ENCODE assay signal across 7 cellular contexts in genomic region chr15:85380860-85381535, GRCh38. TPM values are rescaled to one million over a fixed set of nuclear protein-coding genes. Genes with fewer than 3 reads are reported as not detected.
DNase-seq lines count a peak whose midpoint lies in the region; ATAC-seq and FAIRE-seq lines count a peak whose summit lies in the region.

No MANE protein-coding gene starts in this region.

- H3K9me3 ChIP-seq in SJCRH30 (replicated peaks) (peaks cover 3% of the 10 kb centered on the region; the same call in 1 of the 2 replicates), small intestine (ENCODE audit: control insufficient read depth, low read depth) (no peaks in the 10 kb centered on the region)

- 0% methylated on average over 51 to 84 of the region's 84 CpGs for WGBS in small intestine, 3 donors

- DNase-seq in SJCRH30: peak in 1 of 2 experiments; percentile 61
- peak; percentile 26 for DNase-seq in hepatic stellate cell (ENCODE audit: low spot score)
- peak; percentile 56 for DNase-seq in small intestine
- no peak for DNase-seq in glomerular visceral epithelial cell (ENCODE audit: extremely low spot score)

- no peaks in the 10 kb centered on the region for H3K27me3 Mint-ChIP-seq in activated naive CD8-positive, alpha-beta T cell

- FAIRE-seq in small intestine (lab: Jason Lieb, UNC): no peak

- peaks cover 6% of the 10 kb centered on the region for H3K36me3 Mint-ChIP-seq in activated naive CD8-positive, alpha-beta T cell

- H3K36me3 ChIP-seq in SJCRH30 (peaks cover 2% of the 10 kb centered on the region; the same call in 1 of the 2 replicates), small intestine (ENCODE audit: control insufficient read depth in 2 of 2, insufficient read depth in 2 of 2, low read length in 2 of 2) (no peaks in the 10 kb centered on the region)

- peaks cover 65% of the 10 kb centered on the region for H3K4me1 Mint-ChIP-seq in activated naive CD8-positive, alpha-beta T cell (ENCODE audit: low read depth)

- peak overlapping the region; percentile 88 for H3K27ac Mint-ChIP-seq in activated naive CD8-positive, alpha-beta T cell

- ATAC-seq in GM18868 (IDR thresholded peaks at IDR 0.05; ENCODE audit: unreplicated experiment): peak; percentile 30
- peak; percentile 20 for ATAC-seq in HG02938 (IDR thresholded peaks at IDR 0.05; ENCODE audit: unreplicated experiment)

- H3K4me1 ChIP-seq in SJCRH30 (peaks cover 20% of the 10 kb centered on the region), small intestine (ENCODE audit: control insufficient read depth in 2 of 2, insufficient read depth in 1 of 2, low read depth in 1 of 2, low read length in 1 of 2) (peaks cover 0 to 10% of the 10 kb centered on the region in 2 donors)

- H3K4me3 ChIP-seq in SJCRH30: peak overlapping the region; percentile 100
- H3K4me3 ChIP-seq in small intestine (ENCODE audit: low read depth in 1 of 2, low read length in 2 of 2): peak overlapping the region; percentile 93 to 97

- no peaks in the 10 kb centered on the region for H3K9me3 Mint-ChIP-seq in activated naive CD8-positive, alpha-beta T cell (ENCODE audit: low read depth)

- H3K27ac ChIP-seq in SJCRH30 (peak overlapping the region; percentile 82), small intestine (ENCODE audit: low read depth in 1 of 2, low read length in 1 of 2) (peak overlapping the region; percentile 96)

- peak overlapping the region; percentile 91 for H3K4me3 Mint-ChIP-seq in activated naive CD8-positive, alpha-beta T cell

- H3K27me3 ChIP-seq in SJCRH30 (no peaks in the 10 kb centered on the region), small intestine (ENCODE audit: control insufficient read depth in 2 of 2, insufficient read depth in 2 of 2, low read length in 2 of 2) (no peaks in the 10 kb centered on the region)

RNA-seq across cellular contexts. Expression of gene AKAP13, which starts 0.6 kb away (rescaled TPM):
- 67.3 and 75.3 TPM in 2 replicates for total RNA-seq in SJCRH30 (2014; rRNA removed; shearing (Covaris generic))
- polyA plus RNA-seq in small intestine: 10 to 100 TPM; 39.4 to 71.6 (median 58.9) TPM
